Comparison of ENCODE assay signal across 17 cellular contexts in genomic region chr2:31440764-31441163, GRCh38. TPM values are rescaled to one million over a fixed set of nuclear protein-coding genes. Genes with fewer than 3 reads are reported as not detected.
DNase-seq lines count a peak whose midpoint lies in the region; ATAC-seq, FAIRE-seq and TF ChIP-seq lines count a peak whose summit lies in the region.
"Had no signal": no experiment of that assay in that cellular context is flagged by ENCODE, and none has a peak within 500 bp of the region (broad histone marks: within the 10 kb centered on the region; RNA-seq: fewer than 3 reads in every experiment).

No MANE protein-coding gene starts in this region.

- H3K27me3 Mint-ChIP-seq in HFFc6 (ENCODE audit: insufficient read depth), result no peaks in the 10 kb centered on the region
- H3K27me3 Mint-ChIP-seq in astrocyte (ENCODE audit: low read depth, unreplicated experiment), result no peaks in the 10 kb centered on the region

- DNase-seq in AG08396 (ENCODE audit: low spot score), result peak; percentile 36
- peak; percentile 91 for DNase-seq in HFFc6
- peak; percentile 95 for DNase-seq in astrocyte (ENCODE audit: low read depth)
- DNase-seq in iris pigment epithelial cell (ENCODE audit: low read depth), result peak; percentile 54
- DNase-seq in posterior vena cava (ENCODE audit: low spot score), result no peak
- DNase-seq in left lobe of liver (ENCODE audit: low spot score), result no peak
- DNase-seq in stomach, result no peak
- DNase-seq in COR-L47 (lab: John Stamatoyannopoulos, UW), result no peak
- DNase-seq: activated naive CD4-positive, alpha-beta T cell treated with anti-CD3 and anti-CD28 coated beads for 36 hours; BE2C; DMS79; mesenchymal stem cell had no signal

- H3K79me2 ChIP-seq in astrocyte (ENCODE audit: insufficient read depth, low read length), result no peaks in the 10 kb centered on the region

- peak overlapping the region; percentile 1 for H3K4me2 ChIP-seq in astrocyte (ENCODE audit: low read length)

- WGBS in stomach, 5 donors, result 44 to 79% (median 59%) methylated on average over 2 of the region's 2 CpGs

- H3K4me1 Mint-ChIP-seq in HFFc6 (ENCODE audit: low read depth) (peaks cover 33% of the 10 kb centered on the region), astrocyte (ENCODE audit: low read depth, unreplicated experiment) (no peaks in the 10 kb centered on the region)
- H3K4me1 Mint-ChIP-seq: IgD-negative memory B cell had no signal

- no peak for ATAC-seq in left lobe of liver
- ATAC-seq: GM12878 had no signal

- intact Hi-C loops in posterior vena cava (cut with DNase I), result no loop called here
- intact Hi-C loops in stomach (cut with DNase I; ENCODE audit: low total_unique reads), result no loop called here

- no peak overlapping the region for H2AFZ ChIP-seq in astrocyte (ENCODE audit: low read depth, low read length)

- H3K36me3 Mint-ChIP-seq in HFFc6 (ENCODE audit: low read depth) (peaks cover 18% of the 10 kb centered on the region), astrocyte (ENCODE audit: low read depth, unreplicated experiment) (no peaks in the 10 kb centered on the region)
- H3K36me3 Mint-ChIP-seq: IgD-negative memory B cell had no signal

- H3K4me3 ChIP-seq in astrocyte (ENCODE audit: insufficient read depth, low read depth, low read length) (no peak overlapping the region), stomach (no peak overlapping the region)
- H3K4me3 ChIP-seq: GM12878 had no signal

- peak overlapping the region; percentile 62; the same call in 1 of the 2 replicates for H3K27ac Mint-ChIP-seq in HFFc6
- no peak overlapping the region for H3K27ac Mint-ChIP-seq in astrocyte (ENCODE audit: unreplicated experiment)
- H3K27ac Mint-ChIP-seq: activated naive CD4-positive, alpha-beta T cell treated with anti-CD3 and anti-CD28 coated beads for 36 hours; IgD-negative memory B cell had no signal

- FAIRE-seq in astrocyte (lab: Jason Lieb, UNC), result peak; percentile 54
- FAIRE-seq: endothelial cell of umbilical vein, GM12878 had no signal

- H3K4me1 ChIP-seq in astrocyte (ENCODE audit: insufficient read depth, low read length) (no peaks in the 10 kb centered on the region), stomach (no peaks in the 10 kb centered on the region)
- H3K4me1 ChIP-seq: BE2C had no signal

- H3K27ac ChIP-seq in astrocyte (ENCODE audit: low read depth, low read length) (no peak overlapping the region), stomach (no peak overlapping the region)
- H3K27ac ChIP-seq: neutrophil had no signal

- H3K27me3 ChIP-seq in astrocyte (ENCODE audit: insufficient read depth, low read length) (no peaks in the 10 kb centered on the region), stomach (no peaks in the 10 kb centered on the region)
- H3K27me3 ChIP-seq: BE2C, neutrophil had no signal

- H3K9me3 Mint-ChIP-seq in HFFc6 (peaks cover 17% of the 10 kb centered on the region), astrocyte (ENCODE audit: unreplicated experiment) (peaks cover 4% of the 10 kb centered on the region)

- no peak overlapping the region for H3K9ac ChIP-seq in astrocyte (ENCODE audit: low read length)

- TF ChIP-seq CTCF in HFFc6 (IDR thresholded peaks at IDR 0.05) (no peak), astrocyte (IDR thresholded peaks at IDR 0.05; ENCODE audit: insufficient read depth, low read depth, low read length) (no peak), stomach (IDR thresholded peaks at IDR 0.05) (no peak)

- H4K20me1 ChIP-seq in astrocyte (ENCODE audit: insufficient read depth, low read length), result no peaks in the 10 kb centered on the region

- no peak for TF ChIP-seq EP300 in stomach (IDR thresholded peaks at IDR 0.05)

- H3K4me3 Mint-ChIP-seq in HFFc6 (peak overlapping the region; percentile 8; the same call in 1 of the 2 replicates), astrocyte (ENCODE audit: unreplicated experiment) (no peak overlapping the region)
- H3K4me3 Mint-ChIP-seq: activated naive CD4-positive, alpha-beta T cell treated with anti-CD3 and anti-CD28 coated beads for 36 hours; IgD-negative memory B cell had no signal

- no peak for TF ChIP-seq POLR2A in stomach (IDR thresholded peaks at IDR 0.05)

- H3K9me3 ChIP-seq in astrocyte (ENCODE audit: insufficient read depth, low read depth, low read length) (no peaks in the 10 kb centered on the region), stomach (peaks cover 0 to 13% (median 5%) of the 10 kb centered on the region in 4 donors)
- H3K9me3 ChIP-seq: BE2C, neutrophil had no signal

- no peaks in the 10 kb centered on the region for H3K36me3 ChIP-seq in astrocyte (ENCODE audit: insufficient read depth, low read length)
- no peaks in the 10 kb centered on the region for H3K36me3 ChIP-seq in stomach
- H3K36me3 ChIP-seq: BE2C, neutrophil had no signal

RNA-seq across cellular contexts. Expression of gene XDH, which starts 26.2 kb away (rescaled TPM):
- total RNA-seq in HFFc6 (2021; fragmentation: NEBNext Ultra II Directional; extraction: Animal tissue kit (Norgen Biotek cat#: 25700)), result 1 to 10 TPM in 5 of 6 experiments, under 1 TPM in 1; 0.88 to 2.0 (median 1.5) TPM
- total RNA-seq in astrocyte (1.9 and 2.2 TPM in 2 replicates), posterior vena cava (not detected), left lobe of liver (63.7 TPM), stomach (10 to 100 TPM in 1 of 5 donors, 1 to 10 TPM in 3, under 1 TPM in 1; 0.87 to 40.8 (median 3.6) TPM)
- 1 to 10 TPM in 1 of 3 donors, under 1 TPM in 2; 0.06 to 2.3 (median 0.15) TPM for polyA plus RNA-seq in stomach
- total RNA-seq: activated naive CD4-positive, alpha-beta T cell treated with anti-CD3 and anti-CD28 coated beads for 36 hours; endothelial cell of umbilical vein; GM12878; subcutaneous adipose tissue had no signal
- polyA plus RNA-seq: endothelial cell of umbilical vein, IgD-negative memory B cell had no signal

Comparison
In these comparisons a context has a peak if more than half of its experiments do, and no peak if none do; other contexts are left out.
1. DNase-seq: peak in AG08396 (single experiment), HFFc6 (single experiment), astrocyte (single experiment) and iris pigment epithelial cell (single experiment); none in posterior vena cava (single experiment), left lobe of liver (single experiment), stomach (single experiment) and COR-L47 (single experiment).